Comparison of ENCODE assay signal across 15 cellular contexts in the genomic region with DNA sequence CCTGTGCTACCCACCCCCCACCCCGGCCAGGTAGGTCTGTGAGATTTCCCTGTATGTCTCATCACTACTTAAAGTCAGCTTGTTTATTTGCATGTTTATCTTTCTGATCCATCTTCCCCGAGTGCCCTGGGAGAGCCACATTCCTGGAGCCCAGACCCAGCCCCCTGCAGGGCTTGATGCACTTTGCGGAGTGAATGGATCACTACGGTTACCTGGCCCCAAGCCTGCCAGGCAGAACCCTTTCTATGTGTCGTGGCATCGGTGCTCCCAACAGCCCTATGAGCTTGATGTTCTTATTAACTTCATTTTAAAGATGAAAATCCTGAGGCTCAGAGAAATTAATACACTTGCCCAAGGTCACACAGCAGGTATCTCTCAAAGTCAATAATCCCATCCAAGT. TPM values are rescaled to one million over a fixed set of nuclear protein-coding genes. Genes with fewer than 3 reads are reported as not detected.
DNase-seq lines count a peak whose midpoint lies in the region; TF ChIP-seq lines count a peak whose summit lies in the region.
"Had no signal": no experiment of that assay in that cellular context is flagged by ENCODE, and none has a peak within 500 bp of the region (broad histone marks: within the 10 kb centered on the region; RNA-seq: fewer than 3 reads in every experiment).

No MANE protein-coding gene starts in this region.

- no peak overlapping the region for H2BK15ac ChIP-seq in mesenchymal stem cell (ENCODE audit: low read depth, poor library complexity, severe bottlenecking)

- peak overlapping the region; percentile 95 for H2AK5ac ChIP-seq in mesenchymal stem cell (ENCODE audit: low read length, severe bottlenecking)

- H3K4me2 ChIP-seq in mesenchymal stem cell (ENCODE audit: low read length, poor library complexity, severe bottlenecking), result peak overlapping the region; percentile 49

- peak overlapping the region; percentile 65 for H3K9ac ChIP-seq in mesenchymal stem cell (ENCODE audit: low read length)

- 45% methylated on average over 5 of the region's 6 CpGs for WGBS in mesenchymal stem cell
- WGBS in prostate gland, result 47% methylated on average over 6 of the region's 6 CpGs

- peak; percentile 24 for DNase-seq in COLO668 (lab: John Stamatoyannopoulos, UW; ENCODE audit: unreplicated experiment)
- DNase-seq in mesenchymal stem cell, result peak; percentile 35
- DNase-seq in NCI-H345 treated with DMSO at 0.1 percent for 48 hours (lab: John Stamatoyannopoulos, UW; ENCODE audit: unreplicated experiment), result no peak
- DNase-seq in stimulated activated CD4-positive, alpha-beta T cell treated with anti-CD3 and anti-CD28 coated beads, Interleukin-2, amount 100 ng/mL, for 48 hours, result no peak
- no peak for DNase-seq in prostate gland (ENCODE audit: low spot score)
- DNase-seq: activated T-cell treated with anti-CD3 and anti-CD28 coated beads, Interleukin-2, amount 50 U/mL, for 1 hour; anterior cingulate cortex; effector memory CD4-positive, alpha-beta T cell; NCI-H1694; OCI-M1; stimulated activated CD4-positive, alpha-beta T cell treated with anti-CD3 and anti-CD28 coated beads, Interleukin-4, amount 100 ng/mL, for 1 hour; stomach had no signal

- intact Hi-C loops in prostate gland (cut with DNase I), result no loop called here

- H3K27ac ChIP-seq in HEK293 (ENCODE audit: extremely low read depth, low read depth, low read length) (no peak overlapping the region), VCaP (peak overlapping the region; percentile 77), mesenchymal stem cell (ENCODE audit: low read length, poor library complexity, severe bottlenecking) (peak overlapping the region; percentile 100), prostate gland (no peak overlapping the region)

- POLR2A ChIA-PET in HEK293 (lab: Yijun Ruan, JAX), result no interaction called here

- no peak for TF ChIP-seq POLR2A in prostate gland (IDR thresholded peaks at IDR 0.05)

- no peak overlapping the region for H4K91ac ChIP-seq in mesenchymal stem cell (ENCODE audit: low read length)

- H3K36me3 ChIP-seq in HEK293 (ENCODE audit: control insufficient read depth in 2 of 2, insufficient read depth in 1 of 2, low read length in 2 of 2) (no peaks in the 10 kb centered on the region), mesenchymal stem cell (ENCODE audit: control insufficient read depth in 1 of 2, insufficient read depth in 2 of 2, low read depth in 1 of 2, low read length in 2 of 2) (no peaks in the 10 kb centered on the region), prostate gland (no peaks in the 10 kb centered on the region)
- H3K36me3 ChIP-seq: stomach had no signal

- TF ChIP-seq CTCF in HEK293 (tag by site-specific recombination; IDR thresholded peaks at IDR 0.05), result no peak
- no peak for TF ChIP-seq CTCF in VCaP (conservative IDR thresholded peaks at IDR 0.05)
- no peak for TF ChIP-seq CTCF in prostate gland (IDR thresholded peaks at IDR 0.05)

- H3K4me3 ChIP-seq in HEK293 (ENCODE audit: low read depth, low read length) (no peak overlapping the region), mesenchymal stem cell (ENCODE audit: insufficient read depth in 1 of 2, low read depth in 1 of 2, low read length in 2 of 2) (no peak overlapping the region), prostate gland (no peak overlapping the region)
- H3K4me3 ChIP-seq: lung, stomach had no signal

- no peak overlapping the region for H3K14ac ChIP-seq in mesenchymal stem cell (ENCODE audit: low read length in 2 of 2)

- peaks cover 0 to 19% of the 10 kb centered on the region in 2 experiments for H3K27me3 ChIP-seq in mesenchymal stem cell (ENCODE audit: control insufficient read depth in 1 of 2, insufficient read depth in 1 of 2, low read length in 2 of 2)
- no peaks in the 10 kb centered on the region for H3K27me3 ChIP-seq in prostate gland (replicated peaks; ENCODE audit: insufficient read depth)

- H3K4ac ChIP-seq in mesenchymal stem cell (ENCODE audit: low read depth in 1 of 2, low read length in 2 of 2), result no peak overlapping the region

- H3K79me1 ChIP-seq in mesenchymal stem cell (replicated peaks; ENCODE audit: low read length, poor library complexity, severe bottlenecking), result no peaks in the 10 kb centered on the region

- CTCF ChIA-PET in HEK293 (lab: Yijun Ruan, JAX), result interaction anchor here (0.7 to 5.2 kb wide), 2 partner anchors 12 to 66 kb away, joined by 3 to 18 read pairs; no protein-coding TSS in a partner anchor

- no peak overlapping the region for H2BK120ac ChIP-seq in mesenchymal stem cell (ENCODE audit: low read depth, low read length)

- H3K18ac ChIP-seq in mesenchymal stem cell (ENCODE audit: low read depth in 1 of 2, low read length in 2 of 2), result no peak overlapping the region

- H2AFZ ChIP-seq in mesenchymal stem cell (ENCODE audit: low read depth, low read length), result no peak overlapping the region

- H3K4me1 ChIP-seq in HEK293 (ENCODE audit: control insufficient read depth, insufficient read depth, low read length) (peaks cover 4% of the 10 kb centered on the region), mesenchymal stem cell (ENCODE audit: control insufficient read depth, insufficient read depth, low read depth, low read length) (peaks cover 54% of the 10 kb centered on the region), prostate gland (replicated peaks) (peaks cover 6% of the 10 kb centered on the region)

- H4K8ac ChIP-seq in mesenchymal stem cell (ENCODE audit: low read length), result no peak overlapping the region

- H3K23ac ChIP-seq in mesenchymal stem cell (ENCODE audit: low read length in 2 of 2), result no peak overlapping the region

- peak overlapping the region; percentile 98 for H2BK5ac ChIP-seq in mesenchymal stem cell (ENCODE audit: low read depth, low read length, poor library complexity, severe bottlenecking)

- H3K9me3 ChIP-seq in HEK293 (ENCODE audit: control insufficient read depth, insufficient read depth, low read depth, low read length) (no peaks in the 10 kb centered on the region), mesenchymal stem cell (ENCODE audit: control insufficient read depth, low read length) (no peaks in the 10 kb centered on the region), prostate gland (no peaks in the 10 kb centered on the region)
- H3K9me3 ChIP-seq: stomach had no signal

- H2BK12ac ChIP-seq in mesenchymal stem cell (ENCODE audit: low read length in 2 of 2), result peak overlapping the region in 1 of 2 experiments; percentile 59

TF ChIP-seq in HEK293, 187 proteins besides CTCF, POLR2A, EP300 and RAD21:
- TF ChIP-seq GLIS1 (tag by site-specific recombination; IDR thresholded peaks at IDR 0.05), result peak; percentile 84
- TF ChIP-seq TRIM28 (IDR thresholded peaks at IDR 0.05; ENCODE audit: borderline replicate concordance, low read length), result no peak
- no peak for TF ChIP-seq ZNF292 (tag by site-specific recombination; IDR thresholded peaks at IDR 0.05; ENCODE audit: borderline replicate concordance, low read depth)
- TF ChIP-seq ZBTB17 (tag by site-specific recombination; IDR thresholded peaks at IDR 0.05), result peak; percentile 27; the same call in 1 of the 2 replicates
TF ChIP-seq in HEK293: peak in this region for 2.

RNA-seq across cellular contexts. Expression of gene SLCO4A1, which starts 13.6 kb away (rescaled TPM):
- not detected for polyA plus RNA-seq in mesenchymal stem cell (2013, experiment 1 of 2)
- not detected for polyA plus RNA-seq in mesenchymal stem cell (2013, experiment 2 of 2)
- 10 to 100 TPM in 1 of 2 donors, 1 to 10 TPM in 1; 4.5 to 12.3 TPM for total RNA-seq in prostate gland

Comparison
In these comparisons a context has a peak if more than half of its experiments do, and no peak if none do; other contexts are left out.
1. DNase-seq: peak in COLO668 (single experiment) and mesenchymal stem cell (single experiment); none in NCI-H345 treated with DMSO at 0.1 percent for 48 hours (single experiment), stimulated activated CD4-positive, alpha-beta T cell treated with anti-CD3 and anti-CD28 coated beads, Interleukin-2, amount 100 ng/mL, for 48 hours (0 of 2) and prostate gland (single experiment).
2. H3K27ac ChIP-seq: peak in VCaP (single experiment) and mesenchymal stem cell (single experiment); none in HEK293 (single experiment) and prostate gland (0 of 2).